9 cellular contexts compared by ENCODE assay signal in the genomic region with DNA sequence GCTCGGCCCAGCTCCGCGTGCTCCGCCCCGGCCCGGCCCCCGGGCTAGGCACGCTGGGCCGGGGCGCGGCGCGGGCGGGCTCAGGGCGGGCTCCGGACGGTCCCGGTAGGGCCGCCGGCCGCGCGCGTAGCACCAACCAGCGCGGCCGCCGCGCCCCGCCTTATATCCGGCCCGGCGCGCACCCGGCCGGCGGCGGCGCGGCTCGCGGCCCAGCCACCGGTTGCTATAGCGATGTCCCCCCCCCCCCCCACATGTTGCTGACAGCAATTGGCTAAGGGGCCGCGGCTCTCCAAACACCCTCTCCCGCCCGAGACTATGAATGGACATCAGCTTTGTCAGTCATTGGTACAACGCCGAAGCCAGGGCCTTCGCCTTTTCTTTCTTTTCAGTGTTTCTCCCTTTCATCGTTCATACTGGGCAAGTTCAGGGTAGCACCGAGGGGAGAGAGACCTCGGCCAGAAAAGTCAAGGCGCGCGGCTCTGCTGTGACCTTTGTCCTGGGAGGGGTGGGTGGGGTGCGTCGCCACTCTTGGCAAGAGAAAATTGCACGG.
DNase-seq lines count a peak whose midpoint lies in the region; ATAC-seq and TF ChIP-seq lines count a peak whose summit lies in the region.
"Had no signal": no experiment of that assay in that cellular context is flagged by ENCODE, and none has a peak within 500 bp of the region (broad histone marks: within the 10 kb centered on the region; RNA-seq: fewer than 3 reads in every experiment).

No MANE protein-coding gene starts in this region.

- no peaks in the 10 kb centered on the region for H3K36me3 ChIP-seq in ES-I3 (ENCODE audit: insufficient read depth, low read length)

- H3K9me3 Mint-ChIP-seq in type B pancreatic cell, result no peaks in the 10 kb centered on the region
- H3K9me3 Mint-ChIP-seq: memory B cell had no signal

- TF ChIP-seq CTCF in type B pancreatic cell (conservative IDR thresholded peaks at IDR 0.05), result no peak

- peak; percentile 87 for DNase-seq in NCI-H2227 (lab: John Stamatoyannopoulos, UW; ENCODE audit: unreplicated experiment)
- DNase-seq in dermis microvascular lymphatic vessel endothelial cell (ENCODE audit: low read depth in 2 of 2), result peak; percentile 65 to 80
- DNase-seq in midbrain (lab: John Stamatoyannopoulos, UW), result peak; percentile 81
- peak; percentile 66 for DNase-seq in type B pancreatic cell (ENCODE audit: extremely low spot score, unreplicated experiment)
- no peak for DNase-seq in stimulated activated CD4-positive, alpha-beta T cell treated with anti-CD3 and anti-CD28 coated beads, Interleukin-4, amount 100 ng/mL, for 24 hours

- H3K4me3 Mint-ChIP-seq in type B pancreatic cell, result peak overlapping the region; percentile 83
- H3K4me3 Mint-ChIP-seq: memory B cell had no signal

- no peak for ATAC-seq in HG03469 (IDR thresholded peaks at IDR 0.05; ENCODE audit: unreplicated experiment)
- ATAC-seq in HG02610 (IDR thresholded peaks at IDR 0.05; ENCODE audit: unreplicated experiment), result no peak

- no peaks in the 10 kb centered on the region for H3K36me3 Mint-ChIP-seq in type B pancreatic cell
- H3K36me3 Mint-ChIP-seq: memory B cell had no signal

- H3K27ac Mint-ChIP-seq in type B pancreatic cell, result no peak overlapping the region
- H3K27ac Mint-ChIP-seq: memory B cell had no signal

- H3K4me1 Mint-ChIP-seq in type B pancreatic cell (ENCODE audit: unreplicated experiment), result peaks cover 4% of the 10 kb centered on the region
- H3K4me1 Mint-ChIP-seq: memory B cell had no signal

- H3K4me1 ChIP-seq in ES-I3 (ENCODE audit: insufficient read depth, low read length), result no peaks in the 10 kb centered on the region

- peaks cover 74% of the 10 kb centered on the region for H3K27me3 Mint-ChIP-seq in type B pancreatic cell

- no peaks in the 10 kb centered on the region for H3K9me3 ChIP-seq in ES-I3 (ENCODE audit: control insufficient read depth, insufficient read depth, low read length)

- peak overlapping the region; percentile 61; the same call in 1 of the 2 replicates for H3K9ac ChIP-seq in ES-I3 (ENCODE audit: low read depth, low read length)
